Comparison of ENCODE assay signal across 18 cellular contexts in genomic region chr1:210455840-210456603, GRCh38.
DNase-seq lines count a peak whose midpoint lies in the region; ATAC-seq, FAIRE-seq and TF ChIP-seq lines count a peak whose summit lies in the region.
"Had no signal": no experiment of that assay in that cellular context is flagged by ENCODE, and none has a peak within 500 bp of the region (broad histone marks: within the 10 kb centered on the region; RNA-seq: fewer than 3 reads in every experiment).

No MANE protein-coding gene starts in this region.

- H3K27me3 ChIP-seq in DND-41 (ENCODE audit: insufficient read depth, low read length, poor library complexity) = no peaks in the 10 kb centered on the region
- no peaks in the 10 kb centered on the region; a peak in 1 of 7 replicates for H3K27me3 ChIP-seq in H1 (replicated peaks in 1 of 4; ENCODE audit: control insufficient read depth in 3 of 4, extremely low read depth in 1 of 4, insufficient read depth in 3 of 4, low read length in 3 of 4)
- H3K27me3 ChIP-seq: SJCRH30 had no signal

- H3K27ac ChIP-seq in DND-41 (ENCODE audit: low read length) (peak overlapping the region; percentile 83), H1 (ENCODE audit: low read depth, low read length) (no peak overlapping the region)
- H3K27ac ChIP-seq: SJCRH30 had no signal

- H3K4ac ChIP-seq in H1 (replicated peaks; ENCODE audit: insufficient read length, low read depth, low read length) = no peak overlapping the region

- H2BK120ac ChIP-seq in H1 (replicated peaks; ENCODE audit: low read depth, low read length) = no peak overlapping the region

- H2BK20ac ChIP-seq in H1 (ENCODE audit: low read length) = no peak overlapping the region

- no peak overlapping the region for H4K91ac ChIP-seq in H1 (replicated peaks; ENCODE audit: insufficient read length, low read length)

- TF ChIP-seq CTCF in DND-41 (IDR thresholded peaks at IDR 0.05; ENCODE audit: borderline replicate concordance, extremely low read depth, low read length, poor library complexity, severe bottlenecking) (no peak), H1 (IDR thresholded peaks at IDR 0.05; ENCODE audit: control extremely low read depth in 1 of 3, insufficient read depth in 1 of 3, low read depth in 1 of 3, low read length in 3 of 3) (no peak)

- peak overlapping the region; percentile 61 for H2AFZ ChIP-seq in DND-41 (ENCODE audit: low read depth, low read length)
- H2AFZ ChIP-seq in H1 (ENCODE audit: low read length) = 0 out of 2 replicates have a peak overlapping the region, but pooled peaks have one; percentile 31

- no peak overlapping the region for H2BK5ac ChIP-seq in H1 (ENCODE audit: low read depth, low read length)

- ATAC-seq in DND-41 (ENCODE audit: insufficient read depth, low read depth) = peak; percentile 90
- ATAC-seq in HG03565 (IDR thresholded peaks at IDR 0.05; ENCODE audit: unreplicated experiment) = no peak

- TF ChIP-seq POLR2A in H1 (IDR thresholded peaks at IDR 0.05; ENCODE audit: control extremely low read depth in 1 of 2, low read depth in 2 of 2, low read length in 2 of 2) = no peak

- H3K23ac ChIP-seq in H1 (ENCODE audit: insufficient read length) = no peak overlapping the region

- H3K4me2 ChIP-seq in DND-41 (ENCODE audit: insufficient read depth, low read length) (peak overlapping the region; percentile 49), H1 (ENCODE audit: insufficient read depth in 1 of 2, low read depth in 2 of 2, low read length in 2 of 2) (no peak overlapping the region)

- H2BK12ac ChIP-seq in H1 (ENCODE audit: low read depth, low read length) = no peak overlapping the region

- H3K79me2 ChIP-seq in DND-41 (ENCODE audit: insufficient read depth, low read length) (no peaks in the 10 kb centered on the region), H1 (ENCODE audit: control insufficient read depth in 1 of 2, insufficient read depth in 2 of 2, low read length in 2 of 2) (no peaks in the 10 kb centered on the region)

- H3K4me1 Mint-ChIP-seq in activated CD4-positive, alpha-beta T cell treated with anti-CD3 and anti-CD28 coated beads, Interleukin-2, amount 10 ng/mL, durations not matched to agents 7 days and 5 days = peaks cover 21% of the 10 kb centered on the region
- H3K4me1 Mint-ChIP-seq: B cell had no signal

- H3K14ac ChIP-seq in H1 (ENCODE audit: insufficient read length) = no peak overlapping the region

- no peak overlapping the region for H4K8ac ChIP-seq in H1 (ENCODE audit: extremely low read depth, insufficient read depth, low read length)

- no peak overlapping the region for H3K4me3 Mint-ChIP-seq in activated CD4-positive, alpha-beta T cell treated with anti-CD3 and anti-CD28 coated beads, Interleukin-2, amount 10 ng/mL, durations not matched to agents 7 days and 5 days
- H3K4me3 Mint-ChIP-seq: B cell, CD14-positive monocyte had no signal

- H3K9ac ChIP-seq in DND-41 (ENCODE audit: low read depth, low read length) (peak overlapping the region; percentile 37), H1 (replicated peaks in 1 of 4; ENCODE audit: extremely low read depth in 1 of 4, low read depth in 3 of 4, low read length in 3 of 4) (no peak overlapping the region)

- no peaks in the 10 kb centered on the region for H4K20me1 ChIP-seq in DND-41 (ENCODE audit: insufficient read depth, low read length)
- no peaks in the 10 kb centered on the region for H4K20me1 ChIP-seq in H1 (replicated peaks in 1 of 2; ENCODE audit: control insufficient read depth in 1 of 2, insufficient read depth in 2 of 2, low read length in 2 of 2)

- 89% methylated on average over 8 of the region's 8 CpGs; no CpG with 5 or more reads in 1 of the 2 experiments for WGBS in H1 (ENCODE audit: extremely low coverage in 1 of 2, insufficient coverage in 1 of 2, insufficient read length in 1 of 2, insufficient replicate concordance in 2 of 2, low coverage in 1 of 2, low lambda C conversion rate in 2 of 2, missing lambda C conversion rate in 1 of 2), 2 experiments

- no peak for TF ChIP-seq EP300 in H1 (IDR thresholded peaks at IDR 0.05; ENCODE audit: borderline replicate concordance in 1 of 2, low read depth in 2 of 2, low read length in 2 of 2)

- H3K56ac ChIP-seq in H1 (replicated peaks; ENCODE audit: insufficient read length, low read depth, low read length) = no peak overlapping the region

- H3K4me3 ChIP-seq in DND-41 (ENCODE audit: low read depth in 1 of 2, low read length in 2 of 2) = peak overlapping the region in 1 of 2 experiments; percentile 19; a peak in 1 of 4 replicates
- no peak overlapping the region for H3K4me3 ChIP-seq in H1 (ENCODE audit: extremely low read depth in 1 of 4, insufficient read depth in 2 of 4, low read depth in 3 of 4, low read length in 4 of 4)
- H3K4me3 ChIP-seq: SJCRH30 had no signal

- H3K4me1 ChIP-seq in DND-41 (ENCODE audit: insufficient read depth, low read length) (peaks cover 26% of the 10 kb centered on the region), H1 (replicated peaks in 1 of 4; ENCODE audit: control insufficient read depth in 3 of 4, insufficient read depth in 4 of 4, low read length in 3 of 4) (no peaks in the 10 kb centered on the region; a peak in 1 of 7 replicates)

- H3K23me2 ChIP-seq in H1 (ENCODE audit: low read depth, low read length) = no peaks in the 10 kb centered on the region

- H3K27me3 Mint-ChIP-seq in activated CD4-positive, alpha-beta T cell treated with anti-CD3 and anti-CD28 coated beads, Interleukin-2, amount 10 ng/mL, durations not matched to agents 7 days and 5 days = peaks cover 8% of the 10 kb centered on the region
- H3K27me3 Mint-ChIP-seq: B cell had no signal

- H3K9me3 ChIP-seq in DND-41 (ENCODE audit: insufficient read depth, low read length, severe bottlenecking) (no peaks in the 10 kb centered on the region), H1 (ENCODE audit: insufficient read depth in 2 of 2, low read depth in 1 of 2, low read length in 1 of 2) (no peaks in the 10 kb centered on the region)
- H3K9me3 ChIP-seq: SJCRH30 had no signal

- H3K9me3 Mint-ChIP-seq in activated CD4-positive, alpha-beta T cell treated with anti-CD3 and anti-CD28 coated beads, Interleukin-2, amount 10 ng/mL, durations not matched to agents 7 days and 5 days = no peaks in the 10 kb centered on the region

- H4K5ac ChIP-seq in H1 (ENCODE audit: insufficient read length, low read depth, low read length) = no peak overlapping the region

- DNase-seq in activated CD4-positive, alpha-beta T cell treated with anti-CD3 and anti-CD28 coated beads, Interleukin-2, amount 10 ng/mL, durations not matched to agents 7 days and 5 days = no peak
- DNase-seq in activated CD4-positive, alpha-beta T cell treated with anti-CD3 and anti-CD28 coated beads, Interleukin-2, amount 50 U/mL, for 4 hours = no peak
- peak; percentile 84 for DNase-seq in DND-41
- peak; percentile 28 for DNase-seq in NCI-H524 treated with DMSO at 0.1 percent for 48 hours (lab: John Stamatoyannopoulos, UW)
- DNase-seq in H1 (ENCODE audit: low read depth in 1 of 2, low spot score in 2 of 2) = no peak
- DNase-seq in AG20443 (ENCODE audit: low spot score) = no peak
- DNase-seq: Kasumi-1, NCI-H1417, NCI-H1694 treated with DMSO at 0.1 percent for 48 hours, NCI-H446, NCI-H526 treated with DMSO at 0.1 percent for 48 hours had no signal

- H3K18ac ChIP-seq in H1 (ENCODE audit: extremely low read depth, low read length) = no peak overlapping the region

- CTCF ChIA-PET in activated CD4-positive, alpha-beta T cell treated with anti-CD3 and anti-CD28 coated beads, Interleukin-2, amount 10 ng/mL, durations not matched to agents 7 days and 5 days (lab: Charles Lee) = interaction anchor here (1.3 to 2.4 kb wide), 2 partner anchors 8 to 10 kb away, joined by 3 to 14 read pairs; no protein-coding TSS in a partner anchor
- CTCF ChIA-PET in H1 (lab: Charles Lee; ENCODE audit: partially characterized antibody) = interaction anchor here (0.7 to 1.6 kb wide), 9 partner anchors 8 to 697 kb away, joined by 3 to 17 read pairs (median 3); no protein-coding TSS in a partner anchor

- POLR2A ChIA-PET in activated CD4-positive, alpha-beta T cell treated with anti-CD3 and anti-CD28 coated beads, Interleukin-2, amount 10 ng/mL, durations not matched to agents 7 days and 5 days (lab: Charles Lee) = no interaction called here
- POLR2A ChIA-PET in H1 (lab: Charles Lee; ENCODE audit: partially characterized antibody) = no interaction called here

- H3K36me3 ChIP-seq in DND-41 (ENCODE audit: insufficient read depth, low read length) (no peaks in the 10 kb centered on the region), H1 (ENCODE audit: control insufficient read depth in 2 of 4, insufficient read depth in 4 of 4, low read length in 3 of 4) (no peaks in the 10 kb centered on the region)

- no peak for FAIRE-seq in H1 (lab: Jason Lieb, UNC)
- FAIRE-seq: A204.1, H54, RCC 7860 had no signal

- no peak overlapping the region for H2AK5ac ChIP-seq in H1 (ENCODE audit: low read depth, low read length)

- no peak for TF ChIP-seq RAD21 in H1 (IDR thresholded peaks at IDR 0.05 in 1 of 2, conservative IDR thresholded peaks at IDR 0.05 in 1 of 2; ENCODE audit: low read depth in 2 of 2, low read length in 2 of 2)

- H2BK15ac ChIP-seq in H1 (ENCODE audit: low read length) = no peak overlapping the region

- no peaks in the 10 kb centered on the region for H3K36me3 Mint-ChIP-seq in activated CD4-positive, alpha-beta T cell treated with anti-CD3 and anti-CD28 coated beads, Interleukin-2, amount 10 ng/mL, durations not matched to agents 7 days and 5 days (ENCODE audit: low read depth)
- H3K36me3 Mint-ChIP-seq: CD14-positive monocyte had no signal

- no peaks in the 10 kb centered on the region for H3K79me1 ChIP-seq in H1 (ENCODE audit: low read depth, low read length)

- peak overlapping the region; percentile 10 for H3K27ac Mint-ChIP-seq in activated CD4-positive, alpha-beta T cell treated with anti-CD3 and anti-CD28 coated beads, Interleukin-2, amount 10 ng/mL, durations not matched to agents 7 days and 5 days
- H3K27ac Mint-ChIP-seq: B cell had no signal

TF ChIP-seq in H1, 55 proteins besides CTCF, POLR2A, EP300 and RAD21 (continues in another document):
- no peak for TF ChIP-seq SAP30 (IDR thresholded peaks at IDR 0.05; ENCODE audit: insufficient read depth, insufficient replicate concordance, low read length)
- TF ChIP-seq SUZ12 (IDR thresholded peaks at IDR 0.05; ENCODE audit: low read length) = no peak
- TF ChIP-seq ATF2 (IDR thresholded peaks at IDR 0.05; ENCODE audit: low read length) = no peak
- TF ChIP-seq CHD1 (IDR thresholded peaks at IDR 0.05; ENCODE audit: low read depth, low read length) = no peak

Comparison
In these comparisons a context has a peak if more than half of its experiments do, and no peak if none do; other contexts are left out.
1. DNase-seq: peak in DND-41 (single experiment) and NCI-H524 treated with DMSO at 0.1 percent for 48 hours (single experiment); none in activated CD4-positive, alpha-beta T cell treated with anti-CD3 and anti-CD28 coated beads, Interleukin-2, amount 10 ng/mL, durations not matched to agents 7 days and 5 days (single experiment), activated CD4-positive, alpha-beta T cell treated with anti-CD3 and anti-CD28 coated beads, Interleukin-2, amount 50 U/mL, for 4 hours (0 of 2), H1 (0 of 2) and AG20443 (single experiment).